ENCODE assay signal across 8 cellular contexts in genomic region chrX:47233333-47234113, GRCh38. TPM values are rescaled to one million over a fixed set of nuclear protein-coding genes. Genes with fewer than 3 reads are reported as not detected.
DNase-seq lines count a peak whose midpoint lies in the region; ATAC-seq and TF ChIP-seq lines count a peak whose summit lies in the region.

No MANE protein-coding gene starts in this region.

- H3K36me3 ChIP-seq in uterus = no peaks in the 10 kb centered on the region

- intact Hi-C loops in right cardiac atrium (cut with DNase I) (no loop called here), uterus (cut with DNase I; ENCODE audit: low total_unique reads) (no loop called here)

- H3K4me1 ChIP-seq in right cardiac atrium (ENCODE audit: control insufficient read depth, insufficient read depth, low read length) (peaks cover 2% of the 10 kb centered on the region), uterus (peaks cover 0 to 4% of the 10 kb centered on the region in 2 donors)

- peaks cover 12% of the 10 kb centered on the region for H3K4me1 Mint-ChIP-seq in T-helper 17 cell

- peaks cover 2% of the 10 kb centered on the region for H3K36me3 Mint-ChIP-seq in T-helper 17 cell (ENCODE audit: low read depth)

- peak; percentile 66 for ATAC-seq in GM18499 (IDR thresholded peaks at IDR 0.05; ENCODE audit: insufficient read depth, unreplicated experiment)
- ATAC-seq in HG02938 (IDR thresholded peaks at IDR 0.05; ENCODE audit: unreplicated experiment) = peak; percentile 84
- peak; percentile 88 for ATAC-seq in T-helper 17 cell
- ATAC-seq in right cardiac atrium = peak; percentile 94 to 97

- TF ChIP-seq POLR2A in uterus (IDR thresholded peaks at IDR 0.05) = peak; percentile 45 to 88

- H3K4me3 ChIP-seq in right cardiac atrium (ENCODE audit: low read length) = peak overlapping the region; percentile 84
- peak overlapping the region; percentile 69 to 90 for H3K4me3 ChIP-seq in uterus

- peak overlapping the region; percentile 97 for H3K27ac Mint-ChIP-seq in T-helper 17 cell

- H3K27me3 ChIP-seq in right cardiac atrium (ENCODE audit: control insufficient read depth, insufficient read depth) = no peaks in the 10 kb centered on the region
- H3K27me3 ChIP-seq in uterus = no peaks in the 10 kb centered on the region

- H3K9me3 ChIP-seq in T-helper 17 cell (ENCODE audit: control insufficient read depth, low read length, poor library complexity, severe bottlenecking) (no peaks in the 10 kb centered on the region), right cardiac atrium (ENCODE audit: control insufficient read depth, low read length) (no peaks in the 10 kb centered on the region), uterus (no peaks in the 10 kb centered on the region)

- H3K27ac ChIP-seq in right cardiac atrium (ENCODE audit: low read length) (peak overlapping the region; percentile 100), uterus (peak overlapping the region; percentile 96 to 98)

- H3K27me3 Mint-ChIP-seq in T-helper 17 cell = no peaks in the 10 kb centered on the region

- DNase-seq in NCI-H1694 treated with DMSO at 0.1 percent for 48 hours (lab: John Stamatoyannopoulos, UW) (peak; percentile 94), T-helper 17 cell (peak; percentile 81 to 91 (median 84)), anterior cingulate cortex (lab: John Stamatoyannopoulos, UW) (peak; percentile 38 to 99 (median 91)), right cardiac atrium (peak; percentile 94 to 98 (median 97)), pulmonary artery endothelial cell (ENCODE audit: low read depth, low spot score) (peak; percentile 86), uterus (peak; percentile 95 to 97)

- no peak for TF ChIP-seq CTCF in uterus (IDR thresholded peaks at IDR 0.05)

- WGBS in right cardiac atrium = under 1% methylated on average over 48 of the region's 51 CpGs

- H3K4me3 Mint-ChIP-seq in T-helper 17 cell = peak overlapping the region; percentile 93

RNA-seq across cellular contexts. Expression of gene USP11, which starts 0.7 kb away (rescaled TPM):
- total RNA-seq in T-helper 17 cell (10 to 100 TPM; 42.0 to 42.9 TPM), right cardiac atrium (10 to 100 TPM; 59.6 to 70.4 (median 60.9) TPM), pulmonary artery endothelial cell (21.2 and 35.9 TPM in 2 replicates), uterus (100 to 1,000 TPM in 3 of 4 donors, 10 to 100 TPM in 1; 53.2 to 181 (median 135) TPM)
- polyA plus RNA-seq in right cardiac atrium = 28.3 TPM

RNA-seq across cellular contexts. Expression of gene CDK16, which starts 15.0 kb away (rescaled TPM):
- total RNA-seq in T-helper 17 cell (100 to 1,000 TPM; 123 to 145 TPM), right cardiac atrium (100 to 1,000 TPM; 108 to 164 (median 120) TPM), pulmonary artery endothelial cell (61.3 and 75.9 TPM in 2 replicates), uterus (10 to 100 TPM; 23.2 to 80.5 (median 74.3) TPM)
- polyA plus RNA-seq in right cardiac atrium = 104 TPM

RNA-seq across cellular contexts. Expression of gene UBA1, which starts 39.9 kb away (rescaled TPM):
- total RNA-seq in T-helper 17 cell = 100 to 1,000 TPM; 109 to 112 TPM
- 100 to 1,000 TPM; 109 to 130 (median 114) TPM for total RNA-seq in right cardiac atrium
- polyA plus RNA-seq in right cardiac atrium = 79.5 TPM
- 134 and 168 TPM in 2 replicates for total RNA-seq in pulmonary artery endothelial cell
- total RNA-seq in uterus = 100 to 1,000 TPM in 3 of 4 donors, 10 to 100 TPM in 1; 72.9 to 187 (median 149) TPM

Comparison
In these comparisons a context has a peak if more than half of its experiments do, and no peak if none do; other contexts are left out.
1. Peak in every context shown above with its lines: DNase-seq, ATAC-seq, H3K4me3 ChIP-seq and H3K27ac ChIP-seq.